22 cellular contexts compared by ENCODE assay signal in genomic region chr6:11486486-11486885, GRCh38.
"Had no signal": no experiment of that assay in that cellular context is flagged by ENCODE, and none has a peak within 500 bp of the region (broad histone marks: within the 10 kb centered on the region; RNA-seq: fewer than 3 reads in every experiment).

No MANE protein-coding gene starts in this region.

- H3K36me3 Mint-ChIP-seq: activated naive CD8-positive, alpha-beta T cell treated with anti-CD3 and anti-CD28 coated beads, Interleukin-2, amount 10 ng/mL, durations not matched to agents 7 days and 5 days had no signal

- H3K36me3 ChIP-seq: adrenal gland had no signal

- H3K4me3 ChIP-seq: adrenal gland had no signal

- H3K27ac ChIP-seq: RWPE1, VCaP had no signal

- H3K27me3 Mint-ChIP-seq: T-helper 17 cell had no signal

- H3K4me3 Mint-ChIP-seq: activated CD4-positive, alpha-beta T cell treated with anti-CD3 and anti-CD28 coated beads for 36 hours; activated CD8-positive, alpha-beta T cell treated with anti-CD3 and anti-CD28 coated beads for 36 hours; activated naive CD8-positive, alpha-beta T cell treated with anti-CD3 and anti-CD28 coated beads, Interleukin-2, amount 10 ng/mL, durations not matched to agents 7 days and 5 days; T-helper 17 cell had no signal

- DNase-seq: activated CD4-positive, alpha-beta T cell treated with anti-CD3 and anti-CD28 coated beads for 36 hours; activated CD4-positive, alpha-beta T cell treated with anti-CD3 and anti-CD28 coated beads, Interleukin-2, amount 50 U/mL, for 1 hour; activated CD8-positive, alpha-beta memory T cell treated with anti-CD3 and anti-CD28 coated beads, Interleukin-2, amount 50 U/mL, for 4 hours; activated CD8-positive, alpha-beta T cell treated with anti-CD3 and anti-CD28 coated beads for 36 hours; activated naive CD4-positive, alpha-beta T cell treated with anti-CD3 and anti-CD28 coated beads, Interleukin-2, amount 50 U/mL, for 16 hours; activated naive CD8-positive, alpha-beta T cell treated with anti-CD3 and anti-CD28 coated beads, Interleukin-2, amount 10 ng/mL, durations not matched to agents 7 days and 5 days; anterior cingulate cortex; caudate nucleus; KBM-7; NCI-H1092; NCI-H1417; NCI-H1930; NCI-H2171 treated with DMSO at 0.1 percent for 48 hours; NCI-H345; NCI-H510A; NCI-H526 treated with DMSO at 0.1 percent for 48 hours; NCI-H82; SHP77 treated with DMSO at 0.1 percent for 48 hours; T-helper 17 cell had no signal

- H3K27me3 ChIP-seq: adrenal gland had no signal

- ATAC-seq: activated CD4-positive, alpha-beta T cell treated with anti-CD3 and anti-CD28 coated beads for 36 hours; activated CD8-positive, alpha-beta T cell treated with anti-CD3 and anti-CD28 coated beads for 36 hours; T-helper 17 cell had no signal

- H3K9me3 ChIP-seq: adrenal gland had no signal

- H3K9me3 Mint-ChIP-seq: activated CD8-positive, alpha-beta T cell treated with anti-CD3 and anti-CD28 coated beads for 36 hours; activated naive CD8-positive, alpha-beta T cell treated with anti-CD3 and anti-CD28 coated beads, Interleukin-2, amount 10 ng/mL, durations not matched to agents 7 days and 5 days had no signal

- H3K27ac Mint-ChIP-seq: activated CD4-positive, alpha-beta T cell treated with anti-CD3 and anti-CD28 coated beads for 36 hours; activated CD8-positive, alpha-beta T cell treated with anti-CD3 and anti-CD28 coated beads for 36 hours; activated naive CD8-positive, alpha-beta T cell treated with anti-CD3 and anti-CD28 coated beads, Interleukin-2, amount 10 ng/mL, durations not matched to agents 7 days and 5 days; T-helper 17 cell had no signal

- H3K4me1 Mint-ChIP-seq: activated CD4-positive, alpha-beta T cell treated with anti-CD3 and anti-CD28 coated beads for 36 hours; activated naive CD8-positive, alpha-beta T cell treated with anti-CD3 and anti-CD28 coated beads, Interleukin-2, amount 10 ng/mL, durations not matched to agents 7 days and 5 days; T-helper 17 cell had no signal

- H3K4me1 ChIP-seq: adrenal gland had no signal
